Comparison of ENCODE assay signal across 10 cellular contexts in genomic region chr10:124723826-124724225, GRCh38. TPM values are rescaled to one million over a fixed set of nuclear protein-coding genes. Genes with fewer than 3 reads are reported as not detected.
DNase-seq lines count a peak whose midpoint lies in the region; ATAC-seq and TF ChIP-seq lines count a peak whose summit lies in the region.
"Had no signal": no experiment of that assay in that cellular context is flagged by ENCODE, and none has a peak within 500 bp of the region (broad histone marks: within the 10 kb centered on the region; RNA-seq: fewer than 3 reads in every experiment).

No MANE protein-coding gene starts in this region.

- no peak for ATAC-seq in foreskin keratinocyte
- no peak for ATAC-seq in HG02763 (IDR thresholded peaks at IDR 0.05; ENCODE audit: unreplicated experiment)

- intact Hi-C loops in posterior vena cava (cut with DNase I) = no loop called here

- peaks cover 25% of the 10 kb centered on the region for H3K4me1 ChIP-seq in foreskin keratinocyte

- CTCF ChIA-PET in RWPE1 (lab: Yijun Ruan, JAX) = interaction anchor here (0.6 to 0.7 kb wide), 2 partner anchors 17 to 482 kb away, joined by 3 read pairs; no protein-coding TSS in a partner anchor

- H3K27ac ChIP-seq in C4-2B (peak overlapping the region; percentile 43), RWPE1 (peak overlapping the region; percentile 66), foreskin keratinocyte (peak overlapping the region; percentile 54)

- DNase-seq in RWPE1 (ENCODE audit: low spot score) (no peak), foreskin keratinocyte (no peak), posterior vena cava (ENCODE audit: low spot score) (peak; percentile 19), NCI-H446 (lab: John Stamatoyannopoulos, UW) (no peak), AG20443 (ENCODE audit: low spot score) (no peak)
- no peak for DNase-seq in NK-92 treated with Interleukin-12 subunit alpha and Interleukin-12 subunit beta, amount 100 ng/mL, for 24 hours (lab: John Stamatoyannopoulos, UW)
- DNase-seq: kidney glomerular epithelial cell, NCI-H1694 had no signal

- POLR2A ChIA-PET in RWPE1 (lab: Yijun Ruan, JAX; ENCODE audit: low non-redundant PET) = no interaction called here

- no peak for TF ChIP-seq CTCF in C4-2B (conservative IDR thresholded peaks at IDR 0.05)
- no peak for TF ChIP-seq CTCF in RWPE1 (conservative IDR thresholded peaks at IDR 0.05; ENCODE audit: low read depth)
- no peak for TF ChIP-seq CTCF in foreskin keratinocyte (conservative IDR thresholded peaks at IDR 0.05)

- H3K27me3 ChIP-seq in foreskin keratinocyte = no peaks in the 10 kb centered on the region

RNA-seq across cellular contexts. Expression of gene FAM53B, which starts 20.4 kb away (rescaled TPM):
- total RNA-seq in foreskin keratinocyte (17.3 and 17.5 TPM in 2 replicates), posterior vena cava (10 to 100 TPM; 15.6 to 21.4 TPM)
- polyA plus RNA-seq in foreskin keratinocyte = 6.0 and 6.6 TPM in 2 replicates
